In genomic region chr22:49411236-49411635, GRCh38 we compare ENCODE assay signal across 23 cellular contexts.
"Had no signal": no experiment of that assay in that cellular context is flagged by ENCODE, and none has a peak within 500 bp of the region (broad histone marks: within the 10 kb centered on the region; RNA-seq: fewer than 3 reads in every experiment).

No MANE protein-coding gene starts in this region.

- H3K36me3 ChIP-seq: heart left ventricle, right lobe of liver, spleen, tibial artery, upper lobe of right lung, vagina had no signal

- H3K4me3 ChIP-seq: coronary artery, heart left ventricle, mucosa of descending colon, psoas muscle, right lobe of liver, spleen, tibial artery, upper lobe of right lung, vagina had no signal

- H3K27me3 ChIP-seq: right lobe of liver, vagina had no signal

- H3K9ac ChIP-seq: parathyroid adenoma had no signal

- H3K9me3 ChIP-seq: mucosa of descending colon, psoas muscle, right lobe of liver, tibial artery, upper lobe of right lung, vagina had no signal

- H3K4me1 Mint-ChIP-seq: naive thymus-derived CD8-positive, alpha-beta T cell; stimulated activated memory B cell treated with anti-CD40 and anti-IgM and Interleukin-4, amounts not matched to agents 10 μg/mL and 1 μg/mL and 100 μg/mL, for 72 hours had no signal

- H3K27ac Mint-ChIP-seq: naive thymus-derived CD8-positive, alpha-beta T cell; stimulated activated memory B cell treated with anti-CD40 and anti-IgM and Interleukin-4, amounts not matched to agents 10 μg/mL and 1 μg/mL and 100 μg/mL, for 72 hours; stimulated activated naive CD8-positive, alpha-beta T cell treated with anti-CD3 and anti-CD28 coated beads, Interleukin-15, Interleukin-2, amounts not matched to agents 100 ng/mL and 50 ng/mL, for 24 hours had no signal

- ATAC-seq: esophagus mucosa; heart left ventricle; mucosa of descending colon; naive thymus-derived CD8-positive, alpha-beta T cell; psoas muscle; right lobe of liver; stimulated activated memory B cell treated with anti-CD40 and anti-IgM and Interleukin-4, amounts not matched to agents 10 μg/mL and 1 μg/mL and 100 μg/mL, for 72 hours; upper lobe of right lung had no signal

- H3K4me1 ChIP-seq: heart left ventricle, parathyroid adenoma, psoas muscle, right lobe of liver, spleen, tibial artery, upper lobe of right lung, vagina had no signal

- H3K27ac ChIP-seq: coronary artery, heart left ventricle, parathyroid adenoma, psoas muscle, right lobe of liver, spleen, tibial artery, upper lobe of right lung, vagina had no signal

- H3K4me3 Mint-ChIP-seq: naive thymus-derived CD8-positive, alpha-beta T cell; stimulated activated memory B cell treated with anti-CD40 and anti-IgM and Interleukin-4, amounts not matched to agents 10 μg/mL and 1 μg/mL and 100 μg/mL, for 72 hours; stimulated activated naive CD8-positive, alpha-beta T cell treated with anti-CD3 and anti-CD28 coated beads, Interleukin-15, Interleukin-2, amounts not matched to agents 100 ng/mL and 50 ng/mL, for 24 hours had no signal

- DNase-seq: effector CD8-positive, alpha-beta T cell; heart left ventricle; hippocampal formation; kidney glomerular epithelial cell; mammary epithelial cell; naive thymus-derived CD8-positive, alpha-beta T cell; occipital lobe; psoas muscle; retina; spleen; stimulated activated CD4-positive, alpha-beta T cell treated with anti-CD3 and anti-CD28 coated beads, Interleukin-15, amount 100 ng/mL, for 24 hours; stimulated activated CD4-positive, alpha-beta T cell treated with anti-CD3 and anti-CD28 coated beads, Interleukin-1b, Interleukin-23, amount 100 ng/mL, for 48 hours; stimulated activated CD4-positive, alpha-beta T cell treated with anti-CD3 and anti-CD28 coated beads, Interleukin-4, amount 100 ng/mL, for 24 hours; upper lobe of right lung had no signal
